1 cellular context compared by ENCODE assay signal in the genomic region with DNA sequence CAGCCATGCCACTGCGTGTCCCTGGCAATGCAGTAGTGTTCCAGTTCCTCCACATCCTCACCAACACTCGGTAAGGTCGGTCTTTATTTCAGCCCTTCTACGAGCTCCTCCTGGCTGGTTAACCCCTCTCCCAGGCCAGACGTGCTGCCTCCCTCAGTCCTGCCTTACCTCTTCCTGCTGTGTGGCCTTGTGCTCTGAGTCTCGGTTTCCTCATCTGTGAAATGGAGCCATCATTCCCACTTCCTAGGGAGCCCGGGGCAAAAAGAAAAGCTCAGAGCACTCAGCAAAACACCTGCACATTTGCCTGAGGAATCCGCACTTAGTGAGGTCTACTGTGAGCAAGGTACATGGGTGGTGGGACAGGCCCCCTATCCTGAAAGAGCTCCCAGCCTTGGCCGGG.
TF ChIP-seq lines count a peak whose summit lies in the region.

No MANE protein-coding gene starts in this region.

TF ChIP-seq in H1, 55 proteins besides CTCF, POLR2A, EP300 and RAD21:
- TF ChIP-seq KDM1A (IDR thresholded peaks at IDR 0.05; ENCODE audit: borderline replicate concordance, low read length) (peak; percentile 84), SP2 (IDR thresholded peaks at IDR 0.05; ENCODE audit: low read length) (no peak)
